13 cellular contexts compared by ENCODE assay signal in genomic region chr7:99623091-99623693, GRCh38. TPM values are rescaled to one million over a fixed set of nuclear protein-coding genes. Genes with fewer than 3 reads are reported as not detected.
A peak's percentile ranks its signal among the peaks of the same experiment; 100 is the strongest.
DNase-seq lines count a peak whose midpoint lies in the region; ATAC-seq and TF ChIP-seq lines count a peak whose summit lies in the region.
"Had no signal": no experiment of that assay in that cellular context is flagged by ENCODE, and none has a peak within 500 bp of the region (broad histone marks: within the 10 kb centered on the region; RNA-seq: fewer than 3 reads in every experiment).

No MANE protein-coding gene starts in this region.

- H3K4me1 Mint-ChIP-seq in CD4-positive, CD25-positive, alpha-beta regulatory T cell = peaks cover 24 to 64% (median 56%) of the 10 kb centered on the region in 4 donors
- H3K4me1 Mint-ChIP-seq in HFFc6 (ENCODE audit: low read depth) = peaks cover 45% of the 10 kb centered on the region
- peaks cover 74% of the 10 kb centered on the region for H3K4me1 Mint-ChIP-seq in activated T-helper 1 cell treated with anti-CD3 and anti-CD28 coated beads, Interleukin-12 subunit alpha, Interleukin-12 subunit beta, Interleukin-2, Interleukin-4 antibody, amounts not matched to agents 30 ng/mL and 10 ng/mL and 1 ng/mL, durations not matched to agents 14 hours and 24 hours and 36 hours (ENCODE audit: low read depth)

- H3K4me3 Mint-ChIP-seq in CD4-positive, CD25-positive, alpha-beta regulatory T cell = peak overlapping the region in 3 of 4 donors; percentile 65 to 92 (median 84)
- peak overlapping the region; percentile 40 for H3K4me3 Mint-ChIP-seq in HFFc6
- H3K4me3 Mint-ChIP-seq in activated T-helper 1 cell treated with anti-CD3 and anti-CD28 coated beads, Interleukin-12 subunit alpha, Interleukin-12 subunit beta, Interleukin-2, Interleukin-4 antibody, amounts not matched to agents 30 ng/mL and 10 ng/mL and 1 ng/mL, durations not matched to agents 14 hours and 24 hours and 36 hours = peak overlapping the region; percentile 85
- H3K4me3 Mint-ChIP-seq: neural progenitor cell had no signal

- TF ChIP-seq POLR2A in esophagus squamous epithelium (IDR thresholded peaks at IDR 0.05) = no peak

- H3K27ac Mint-ChIP-seq in CD4-positive, CD25-positive, alpha-beta regulatory T cell = peak overlapping the region; percentile 97 to 99 (median 98)
- H3K27ac Mint-ChIP-seq in HFFc6 = peak overlapping the region; percentile 76
- H3K27ac Mint-ChIP-seq in activated T-helper 1 cell treated with anti-CD3 and anti-CD28 coated beads, Interleukin-12 subunit alpha, Interleukin-12 subunit beta, Interleukin-2, Interleukin-4 antibody, amounts not matched to agents 30 ng/mL and 10 ng/mL and 1 ng/mL, durations not matched to agents 14 hours and 24 hours and 36 hours = peak overlapping the region; percentile 98
- H3K27ac Mint-ChIP-seq: neural progenitor cell had no signal

- no peaks in the 10 kb centered on the region for H3K27me3 ChIP-seq in CD4-positive, CD25-positive, alpha-beta regulatory T cell (ENCODE audit: control insufficient read depth, insufficient read depth, low read length)
- H3K27me3 ChIP-seq in esophagus squamous epithelium = no peaks in the 10 kb centered on the region
- H3K27me3 ChIP-seq: BLaER1 treated with 17β-estradiol and CSF1 and Interleukin-3, amounts not matched to agents 10 nM and 100 nM; neural progenitor cell had no signal

- intact Hi-C loops in activated T-helper 1 cell treated with anti-CD3 and anti-CD28 coated beads, Interleukin-12 subunit alpha, Interleukin-12 subunit beta, Interleukin-2, Interleukin-4 antibody, amounts not matched to agents 30 ng/mL and 10 ng/mL and 1 ng/mL, durations not matched to agents 14 hours and 24 hours and 36 hours (cut with micrococcal nuclease) = loop anchor here (10.0 kb wide), 1 partner anchor 392 kb away; the partner anchor contains the start of gene ZKSCAN1
- intact Hi-C loops in esophagus squamous epithelium (cut with DNase I) = no loop called here

- ATAC-seq in CD4-positive, CD25-positive, alpha-beta regulatory T cell (ENCODE audit: low read depth in 2 of 2) = no peak
- no peak for ATAC-seq in HG03139 (IDR thresholded peaks at IDR 0.05; ENCODE audit: unreplicated experiment)
- no peak for ATAC-seq in GM19455 (IDR thresholded peaks at IDR 0.05; ENCODE audit: unreplicated experiment)

- peaks cover 31% of the 10 kb centered on the region for H3K4me1 ChIP-seq in CD4-positive, CD25-positive, alpha-beta regulatory T cell (ENCODE audit: control insufficient read depth, insufficient read depth, low read length, poor library complexity, severe bottlenecking)
- H3K4me1 ChIP-seq in esophagus squamous epithelium = peaks cover 6 to 29% (median 15%) of the 10 kb centered on the region in 3 donors
- H3K4me1 ChIP-seq: neural progenitor cell had no signal

- TF ChIP-seq CTCF in HFFc6 (IDR thresholded peaks at IDR 0.05) (no peak), esophagus squamous epithelium (IDR thresholded peaks at IDR 0.05) (no peak)

- no peaks in the 10 kb centered on the region for H3K27me3 Mint-ChIP-seq in CD4-positive, CD25-positive, alpha-beta regulatory T cell
- no peaks in the 10 kb centered on the region; the same call in 1 of the 2 replicates for H3K27me3 Mint-ChIP-seq in HFFc6 (ENCODE audit: insufficient read depth)
- H3K27me3 Mint-ChIP-seq in activated T-helper 1 cell treated with anti-CD3 and anti-CD28 coated beads, Interleukin-12 subunit alpha, Interleukin-12 subunit beta, Interleukin-2, Interleukin-4 antibody, amounts not matched to agents 30 ng/mL and 10 ng/mL and 1 ng/mL, durations not matched to agents 14 hours and 24 hours and 36 hours (ENCODE audit: insufficient read depth) = peaks cover 2% of the 10 kb centered on the region

- H3K9me3 ChIP-seq in CD4-positive, CD25-positive, alpha-beta regulatory T cell (ENCODE audit: control insufficient read depth in 2 of 2, low read length in 2 of 2) = no peaks in the 10 kb centered on the region
- no peaks in the 10 kb centered on the region for H3K9me3 ChIP-seq in esophagus squamous epithelium
- H3K9me3 ChIP-seq: BLaER1 treated with 17β-estradiol and CSF1 and Interleukin-3, amounts not matched to agents 10 nM and 100 nM had no signal

- WGBS in esophagus squamous epithelium, 2 donors = 21 to 43% methylated on average over 3 to 6 of the region's 7 CpGs

- H3K9me3 Mint-ChIP-seq in CD4-positive, CD25-positive, alpha-beta regulatory T cell = no peaks in the 10 kb centered on the region
- H3K9me3 Mint-ChIP-seq in HFFc6 = no peaks in the 10 kb centered on the region
- no peaks in the 10 kb centered on the region for H3K9me3 Mint-ChIP-seq in activated T-helper 1 cell treated with anti-CD3 and anti-CD28 coated beads, Interleukin-12 subunit alpha, Interleukin-12 subunit beta, Interleukin-2, Interleukin-4 antibody, amounts not matched to agents 30 ng/mL and 10 ng/mL and 1 ng/mL, durations not matched to agents 14 hours and 24 hours and 36 hours
- H3K9me3 Mint-ChIP-seq: neural progenitor cell had no signal

- no peak for DNase-seq in CD4-positive, CD25-positive, alpha-beta regulatory T cell
- DNase-seq in HFFc6 (peak; percentile 80), esophagus squamous epithelium (lab: John Stamatoyannopoulos, UW) (no peak), NCI-H2171 treated with DMSO at 0.1 percent for 48 hours (lab: John Stamatoyannopoulos, UW) (no peak), NCI-H345 (lab: John Stamatoyannopoulos, UW) (no peak)
- DNase-seq in activated T-helper 1 cell treated with anti-CD3 and anti-CD28 coated beads, Interleukin-12 subunit alpha, Interleukin-12 subunit beta, Interleukin-2, Interleukin-4 antibody, amounts not matched to agents 30 ng/mL and 10 ng/mL and 1 ng/mL, durations not matched to agents 14 hours and 24 hours and 36 hours (ENCODE audit: low spot score) = no peak
- DNase-seq: amniotic stem cell, glutamatergic neuron, RPMI8226 had no signal

- peak overlapping the region; percentile 90 for H3K27ac ChIP-seq in CD4-positive, CD25-positive, alpha-beta regulatory T cell (ENCODE audit: insufficient read depth, low read length, poor library complexity, severe bottlenecking)
- H3K27ac ChIP-seq in esophagus squamous epithelium = peak overlapping the region; percentile 15 to 59 (median 46)
- H3K27ac ChIP-seq: BLaER1 treated with 17β-estradiol and CSF1 and Interleukin-3, amounts not matched to agents 10 nM and 100 nM; neural progenitor cell had no signal

- H3K4me3 ChIP-seq in CD4-positive, CD25-positive, alpha-beta regulatory T cell (ENCODE audit: low read depth, low read length) = peak overlapping the region; percentile 67
- H3K4me3 ChIP-seq in esophagus squamous epithelium = no peak overlapping the region
- H3K4me3 ChIP-seq: BLaER1 treated with 17β-estradiol and CSF1 and Interleukin-3, amounts not matched to agents 10 nM and 100 nM; neural progenitor cell had no signal

- peaks cover 74% of the 10 kb centered on the region for H3K36me3 ChIP-seq in CD4-positive, CD25-positive, alpha-beta regulatory T cell (ENCODE audit: control insufficient read depth, insufficient read depth, low read length)
- peaks cover 41 to 100% (median 45%) of the 10 kb centered on the region in 3 donors for H3K36me3 ChIP-seq in esophagus squamous epithelium

- peaks cover 65% of the 10 kb centered on the region for H3K36me3 Mint-ChIP-seq in CD4-positive, CD25-positive, alpha-beta regulatory T cell
- H3K36me3 Mint-ChIP-seq in HFFc6 (ENCODE audit: low read depth) = peaks cover 56% of the 10 kb centered on the region
- peaks cover 76% of the 10 kb centered on the region for H3K36me3 Mint-ChIP-seq in activated T-helper 1 cell treated with anti-CD3 and anti-CD28 coated beads, Interleukin-12 subunit alpha, Interleukin-12 subunit beta, Interleukin-2, Interleukin-4 antibody, amounts not matched to agents 30 ng/mL and 10 ng/mL and 1 ng/mL, durations not matched to agents 14 hours and 24 hours and 36 hours (ENCODE audit: low read depth)

RNA-seq across cellular contexts. Expression of gene ZSCAN25, which starts 6.4 kb away (rescaled TPM):
- 47.3 TPM for total RNA-seq in CD4-positive, CD25-positive, alpha-beta regulatory T cell
- 10 to 100 TPM in 3 of 4 donors, 1 to 10 TPM in 1; 9.9 to 20.4 (median 14.0) TPM for polyA plus RNA-seq in CD4-positive, CD25-positive, alpha-beta regulatory T cell
- 10 to 100 TPM in 3 of 6 experiments, 1 to 10 TPM in 3; 9.3 to 12.6 (median 9.9) TPM for total RNA-seq in HFFc6 (2021; fragmentation: NEBNext Ultra II Directional; extraction: Animal tissue kit (Norgen Biotek cat#: 25700))
- 31.5 and 32.9 TPM in 2 replicates for total RNA-seq in activated T-helper 1 cell treated with anti-CD3 and anti-CD28 coated beads, Interleukin-12 subunit alpha, Interleukin-12 subunit beta, Interleukin-2, Interleukin-4 antibody, amounts not matched to agents 30 ng/mL and 10 ng/mL and 1 ng/mL, durations not matched to agents 14 hours and 24 hours and 36 hours
- total RNA-seq in esophagus squamous epithelium = 10 to 100 TPM in 3 of 4 donors, 1 to 10 TPM in 1; 8.0 to 19.1 (median 14.9) TPM

RNA-seq across cellular contexts. Expression of gene TMEM225B, which starts 25.1 kb away (rescaled TPM):
- 1.1 TPM for total RNA-seq in CD4-positive, CD25-positive, alpha-beta regulatory T cell
- 1 to 10 TPM in 2 of 4 donors, under 1 TPM in 2; 0.67 to 2.3 (median 1.00) TPM for polyA plus RNA-seq in CD4-positive, CD25-positive, alpha-beta regulatory T cell
- 1 to 10 TPM in 1 of 6 experiments, under 1 TPM in 5; 0.24 to 1.4 (median 0.52) TPM for total RNA-seq in HFFc6 (2021; fragmentation: NEBNext Ultra II Directional; extraction: Animal tissue kit (Norgen Biotek cat#: 25700))
- total RNA-seq in activated T-helper 1 cell treated with anti-CD3 and anti-CD28 coated beads, Interleukin-12 subunit alpha, Interleukin-12 subunit beta, Interleukin-2, Interleukin-4 antibody, amounts not matched to agents 30 ng/mL and 10 ng/mL and 1 ng/mL, durations not matched to agents 14 hours and 24 hours and 36 hours = 0.60 and 0.64 TPM in 2 replicates
- under 1 TPM in 2 of 4 donors, not detected in 2; 0.23 to 0.57 TPM for total RNA-seq in esophagus squamous epithelium

RNA-seq across cellular contexts. Expression of gene CYP3A5, which starts 56.6 kb away (rescaled TPM):
- total RNA-seq in CD4-positive, CD25-positive, alpha-beta regulatory T cell = not detected
- under 1 TPM; 0.24 to 0.92 (median 0.74) TPM for polyA plus RNA-seq in CD4-positive, CD25-positive, alpha-beta regulatory T cell
- total RNA-seq in HFFc6 (2021; fragmentation: NEBNext Ultra II Directional; extraction: Animal tissue kit (Norgen Biotek cat#: 25700)) = 1 to 10 TPM in 2 of 6 experiments, under 1 TPM in 4; 0.30 to 1.8 (median 0.48) TPM
- not detected in 2 replicates for total RNA-seq in activated T-helper 1 cell treated with anti-CD3 and anti-CD28 coated beads, Interleukin-12 subunit alpha, Interleukin-12 subunit beta, Interleukin-2, Interleukin-4 antibody, amounts not matched to agents 30 ng/mL and 10 ng/mL and 1 ng/mL, durations not matched to agents 14 hours and 24 hours and 36 hours
- total RNA-seq in esophagus squamous epithelium = 10 to 100 TPM; 34.5 to 99.8 (median 79.1) TPM

Comparison
In these comparisons a context has a peak if more than half of its experiments do, and no peak if none do; other contexts are left out.
1. RNA of gene CYP3A5, which starts 56.6 kb away (total RNA-seq): 34.5 to 99.8 TPM in esophagus squamous epithelium; 0.30 to 1.8 TPM in HFFc6, not detected in CD4-positive, CD25-positive, alpha-beta regulatory T cell (single experiment) and not detected in activated T-helper 1 cell treated with anti-CD3 and anti-CD28 coated beads, Interleukin-12 subunit alpha, Interleukin-12 subunit beta, Interleukin-2, Interleukin-4 antibody, amounts not matched to agents 30 ng/mL and 10 ng/mL and 1 ng/mL, durations not matched to agents 14 hours and 24 hours and 36 hours; every median in the first group is over 10 times any median in the second.
2. Peak in every context shown above with its lines, with median percentiles within 50 percentile points of each other: H3K27ac Mint-ChIP-seq and H3K4me3 Mint-ChIP-seq.